8 cellular contexts compared by ENCODE assay signal in genomic region chr10:79242620-79243152, GRCh38.
DNase-seq lines count a peak whose midpoint lies in the region; ATAC-seq and TF ChIP-seq lines count a peak whose summit lies in the region.

No MANE protein-coding gene starts in this region.

- POLR2A ChIA-PET in A673 (lab: Charles Lee; ENCODE audit: low non-redundant PET) = interaction anchor here (0.5 to 0.7 kb wide), 3 partner anchors 219 to 1486 kb away, joined by 5 to 8 read pairs (median 5); no protein-coding TSS in a partner anchor

- H3K4me1 ChIP-seq in A673 (ENCODE audit: insufficient read depth, low read length, poor library complexity, severe bottlenecking) = peaks cover 45% of the 10 kb centered on the region
- peaks cover 25% of the 10 kb centered on the region for H3K4me1 ChIP-seq in RWPE2 (ENCODE audit: insufficient read depth, poor library complexity, severe bottlenecking)
- H3K4me1 ChIP-seq in heart right ventricle = peaks cover 69 to 93% (median 88%) of the 10 kb centered on the region in 9 donors

- no peaks in the 10 kb centered on the region for H3K9me3 ChIP-seq in A673 (ENCODE audit: low read depth, low read length, poor library complexity, severe bottlenecking)
- H3K9me3 ChIP-seq in RWPE2 (ENCODE audit: severe bottlenecking) = no peaks in the 10 kb centered on the region
- H3K9me3 ChIP-seq in heart right ventricle = no peaks in the 10 kb centered on the region

- H3K4me3 ChIP-seq in A673 (ENCODE audit: low read depth, low read length, poor library complexity, severe bottlenecking) = peak overlapping the region; percentile 64
- H3K4me3 ChIP-seq in RWPE2 (ENCODE audit: severe bottlenecking) = peak overlapping the region; percentile 33
- H3K4me3 ChIP-seq in heart right ventricle = peak overlapping the region; percentile 18 to 70 (median 54)

- no TSS peak for BruUV-seq in A673 (replicated peaks; lab: Mats Ljungman, UMichigan)

- CTCF ChIA-PET in A673 (lab: Charles Lee) = interaction anchor here (0.6 kb wide), 1 partner anchor 202 kb away, joined by 3 read pairs; no protein-coding TSS in a partner anchor

- TF ChIP-seq CTCF in A673 (conservative IDR thresholded peaks at IDR 0.05; ENCODE audit: low read depth, low read length) = no peak
- no peak for TF ChIP-seq CTCF in RWPE2 (IDR thresholded peaks at IDR 0.05; ENCODE audit: poor library complexity, severe bottlenecking)
- TF ChIP-seq CTCF in heart right ventricle (IDR thresholded peaks at IDR 0.05) = no peak

- H3K27ac ChIP-seq in A673 (ENCODE audit: low read depth, low read length, poor library complexity, severe bottlenecking) = peak overlapping the region; percentile 73
- H3K27ac ChIP-seq in RWPE2 (ENCODE audit: poor library complexity, severe bottlenecking) = peak overlapping the region; percentile 18
- peak overlapping the region; percentile 59 to 95 (median 88) for H3K27ac ChIP-seq in heart right ventricle

- intact Hi-C loops in A673 (cut with micrococcal nuclease; ENCODE audit: unreplicated experiment) (no loop called here), heart right ventricle (cut with DNase I) (loop anchor here in 3 of 10 donors (2.0 to 10.0 kb wide), 3 partner anchors 20 to 102 kb away; partner anchors contain the start of gene PPIF (in 1 of the 3)), posterior vena cava (cut with DNase I) (no loop called here)

- WGBS in heart right ventricle, 2 donors = 0% methylated on average over 39 to 58 of the region's 60 CpGs

- H3K27me3 ChIP-seq in A673 (replicated peaks; ENCODE audit: insufficient read depth, low read depth, low read length, poor library complexity) (no peaks in the 10 kb centered on the region), RWPE2 (ENCODE audit: insufficient read depth, poor library complexity, severe bottlenecking) (no peaks in the 10 kb centered on the region), heart right ventricle (no peaks in the 10 kb centered on the region)

- no peaks in the 10 kb centered on the region for H3K36me3 ChIP-seq in A673 (ENCODE audit: insufficient read depth, low read length, poor library complexity, severe bottlenecking)
- H3K36me3 ChIP-seq in RWPE2 (ENCODE audit: low read depth) = no peaks in the 10 kb centered on the region
- H3K36me3 ChIP-seq in heart right ventricle = peaks cover 0 to 7% (median 0%) of the 10 kb centered on the region in 9 donors

- DNase-seq in A673 (ENCODE audit: low spot score) (peak; percentile 94), RWPE2 (ENCODE audit: low spot score) (no peak), heart right ventricle (peak; percentile 59 to 68), posterior vena cava (ENCODE audit: low spot score) (peak; percentile 89), SW480 (ENCODE audit: low spot score) (no peak)
- DNase-seq in activated naive CD8-positive, alpha-beta T cell treated with anti-CD3 and anti-CD28 coated beads, Interleukin-2, amount 50 U/mL, for 16 hours (ENCODE audit: low read depth, low spot score) = peak; percentile 12

- ATAC-seq in GM18861 (IDR thresholded peaks at IDR 0.05; ENCODE audit: unreplicated experiment) (peak; percentile 13), HG03432 (IDR thresholded peaks at IDR 0.05; ENCODE audit: unreplicated experiment) (peak; percentile 24), RWPE2 (ENCODE audit: low read depth) (peak; percentile 61), heart right ventricle (peak; percentile 4 to 55 (median 33))

Comparison
In these comparisons a context has a peak if more than half of its experiments do, and no peak if none do; other contexts are left out.
1. DNase-seq: peak in A673 (single experiment), activated naive CD8-positive, alpha-beta T cell treated with anti-CD3 and anti-CD28 coated beads, Interleukin-2, amount 50 U/mL, for 16 hours (single experiment), heart right ventricle (2 of 2) and posterior vena cava (single experiment); none in RWPE2 (single experiment) and SW480 (single experiment).
2. H3K27ac ChIP-seq: peak in every context shown above with its lines; median percentile 88 in heart right ventricle; 73 in A673; 18 in RWPE2.
3. Peak in every context shown above with its lines, with median percentiles within 50 percentile points of each other: H3K4me3 ChIP-seq and ATAC-seq.